Comparison of ENCODE assay signal across 18 cellular contexts in the genomic region with DNA sequence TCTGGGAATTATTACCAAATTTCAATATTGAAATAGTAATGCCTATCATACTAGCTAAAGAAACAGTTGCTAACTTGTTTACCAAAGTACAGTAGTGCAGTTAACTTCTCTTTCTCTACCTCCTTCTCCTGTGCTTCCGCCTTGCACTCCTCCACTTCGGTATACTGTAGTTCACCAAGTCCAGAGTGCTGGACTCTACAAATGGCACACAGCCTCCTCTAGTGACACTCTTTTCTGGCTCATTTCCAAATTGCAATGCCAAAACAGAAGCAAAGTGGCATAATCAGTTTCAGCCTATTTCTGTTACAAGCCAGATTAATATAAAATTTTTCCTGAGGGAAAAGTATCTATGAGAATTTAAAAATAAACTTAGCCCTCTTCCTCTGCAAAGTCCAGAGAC.
"Had no signal": no experiment of that assay in that cellular context is flagged by ENCODE, and none has a peak within 500 bp of the region (broad histone marks: within the 10 kb centered on the region; RNA-seq: fewer than 3 reads in every experiment).

No MANE protein-coding gene starts in this region.

- H3K9me3 ChIP-seq: prostate gland had no signal

- H3K27ac ChIP-seq: coronary artery, prostate gland, skin epidermis had no signal

- DNase-seq: activated CD4-positive, alpha-beta T cell treated with anti-CD3 and anti-CD28 coated beads, Interleukin-2, amount 10 ng/mL, durations not matched to agents 24 days and 14 days; activated CD8-positive, alpha-beta T cell treated with anti-CD3 and anti-CD28 coated beads, Interleukin-2, amount 10 ng/mL, durations not matched to agents 7 days and 5 days; activated effector memory CD4-positive, alpha-beta T cell treated with Interleukin-2 at 50 U/mL for 16 hours; activated naive CD4-positive, alpha-beta T cell treated with anti-CD3 and anti-CD28 coated beads, Interleukin-2, amount 10 ng/mL, durations not matched to agents 7 days and 5 days; activated naive CD8-positive, alpha-beta T cell treated with anti-CD3 and anti-CD28 coated beads, Interleukin-2, amount 50 U/mL, for 24 hours; activated T-cell treated with anti-CD3 and anti-CD28 coated beads, Interleukin-2, amount 50 U/mL, for 4 hours; anterior cingulate cortex; central memory CD4-positive, alpha-beta T cell; erythroblast; foreskin melanocyte; right cardiac atrium; stimulated activated CD4-positive, alpha-beta T cell treated with anti-CD3 and anti-CD28 coated beads, Interleukin-15, amount 100 ng/mL, for 24 hours; stimulated activated CD4-positive, alpha-beta T cell treated with anti-CD3 and anti-CD28 coated beads, Interleukin-2, amount 100 ng/mL, for 48 hours; stimulated activated naive CD8-positive, alpha-beta T cell treated with anti-CD3 and anti-CD28 coated beads, Interleukin-15, amount 100 ng/mL, for 72 hours; T-helper 1 cell had no signal

- H3K36me3 ChIP-seq: prostate gland had no signal

- ATAC-seq: activated CD8-positive, alpha-beta T cell treated with anti-CD3 and anti-CD28 coated beads, Interleukin-2, amount 10 ng/mL, durations not matched to agents 7 days and 5 days; activated naive CD8-positive, alpha-beta T cell treated with anti-CD3 and anti-CD28 coated beads, Interleukin-2, amount 50 U/mL, for 24 hours; activated T-cell treated with anti-CD3 and anti-CD28 coated beads, Interleukin-2, amount 50 U/mL, for 4 hours; stimulated activated naive CD8-positive, alpha-beta T cell treated with anti-CD3 and anti-CD28 coated beads, Interleukin-15, amount 100 ng/mL, for 72 hours had no signal

- H3K4me3 ChIP-seq: coronary artery, prostate gland, skin epidermis had no signal

- H3K4me1 ChIP-seq: prostate gland had no signal
